ENCODE assay signal across 16 cellular contexts in the genomic region with DNA sequence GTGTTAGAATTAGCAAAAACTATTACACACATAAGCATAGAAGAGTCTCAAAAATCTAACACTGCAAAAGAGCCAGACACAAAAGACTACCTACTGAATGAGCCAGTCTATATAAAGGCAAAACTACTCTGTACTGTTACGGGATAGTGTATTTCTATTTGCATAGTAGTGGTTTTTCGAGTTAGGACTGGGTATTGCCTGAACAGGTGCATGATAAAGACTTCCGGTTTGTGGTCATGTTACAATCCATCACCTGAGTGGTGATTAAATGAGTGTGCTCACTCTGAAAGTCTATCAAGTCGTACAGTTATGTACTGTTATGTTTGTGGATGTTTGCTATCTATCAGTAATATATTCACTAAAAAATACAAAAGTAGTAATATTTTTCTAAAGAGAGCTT.
"Had no signal": no experiment of that assay in that cellular context is flagged by ENCODE, and none has a peak within 500 bp of the region (broad histone marks: within the 10 kb centered on the region; RNA-seq: fewer than 3 reads in every experiment).

No MANE protein-coding gene starts in this region.

- DNase-seq: activated CD4-positive, alpha-beta T cell treated with anti-CD3 and anti-CD28 coated beads, Interleukin-2, amount 10 ng/mL, durations not matched to agents 7 days and 5 days; activated CD8-positive, alpha-beta memory T cell treated with anti-CD3 and anti-CD28 coated beads, Interleukin-2, amount 50 U/mL, for 48 hours; activated gamma-delta T cell treated with Interleukin-2 at 50 U/mL for 16 hours; activated naive CD8-positive, alpha-beta T cell treated with anti-CD3 and anti-CD28 coated beads for 36 hours; activated T-cell treated with anti-CD3 and anti-CD28 coated beads, Interleukin-2, amount 50 U/mL, for 72 hours; amygdala; body of pancreas; cortex of kidney; effector CD4-positive, alpha-beta T cell; foreskin keratinocyte; head of caudate nucleus; mesenchymal stem cell; naive thymus-derived CD8-positive, alpha-beta T cell; pancreas; sigmoid colon; spleen had no signal

- H3K4me3 ChIP-seq: body of pancreas, pancreas, sigmoid colon, spleen had no signal
